In the genomic region with DNA sequence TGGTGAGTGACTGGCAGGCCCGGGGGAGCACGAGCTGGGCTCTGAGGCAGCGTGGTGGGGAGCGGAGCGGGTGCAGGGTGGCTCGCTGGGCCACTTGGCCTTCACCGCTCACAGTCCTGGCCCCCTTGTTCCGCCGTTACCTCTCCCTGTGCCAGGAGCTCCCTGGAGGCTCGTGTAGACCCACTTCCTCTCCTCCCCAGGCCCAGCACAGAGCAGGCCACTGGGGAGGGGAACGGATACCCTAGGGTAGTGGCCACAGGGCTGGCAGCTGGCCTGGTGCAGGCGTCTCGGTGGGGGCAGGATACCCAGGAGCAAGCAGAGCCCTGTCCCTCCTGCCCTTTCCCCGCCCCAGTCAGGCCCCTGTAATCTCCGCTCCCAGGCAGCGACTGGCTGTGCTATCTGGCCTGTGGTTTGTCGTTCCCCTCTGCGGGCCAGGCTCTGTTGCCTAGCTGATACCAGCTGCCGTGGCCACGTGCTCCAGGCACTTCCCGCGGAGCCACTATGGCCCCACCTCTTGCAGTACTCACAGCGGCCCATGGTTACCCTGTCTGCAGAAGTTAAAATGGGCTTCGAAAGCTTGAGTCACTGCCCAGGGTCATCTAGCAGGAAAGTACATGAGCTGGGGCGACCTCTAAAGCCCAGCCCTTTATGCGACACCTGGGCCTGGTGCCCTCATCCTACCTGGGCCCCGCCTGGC, we compare ENCODE assay signal across 1 cellular context.
TF ChIP-seq lines count a peak whose summit lies in the region.

No MANE protein-coding gene starts in this region.

TF ChIP-seq in K562, 482 proteins besides CTCF, POLR2A, EP300 and RAD21 (continued from another document and continues in another):
- TF ChIP-seq, protein P1, sequence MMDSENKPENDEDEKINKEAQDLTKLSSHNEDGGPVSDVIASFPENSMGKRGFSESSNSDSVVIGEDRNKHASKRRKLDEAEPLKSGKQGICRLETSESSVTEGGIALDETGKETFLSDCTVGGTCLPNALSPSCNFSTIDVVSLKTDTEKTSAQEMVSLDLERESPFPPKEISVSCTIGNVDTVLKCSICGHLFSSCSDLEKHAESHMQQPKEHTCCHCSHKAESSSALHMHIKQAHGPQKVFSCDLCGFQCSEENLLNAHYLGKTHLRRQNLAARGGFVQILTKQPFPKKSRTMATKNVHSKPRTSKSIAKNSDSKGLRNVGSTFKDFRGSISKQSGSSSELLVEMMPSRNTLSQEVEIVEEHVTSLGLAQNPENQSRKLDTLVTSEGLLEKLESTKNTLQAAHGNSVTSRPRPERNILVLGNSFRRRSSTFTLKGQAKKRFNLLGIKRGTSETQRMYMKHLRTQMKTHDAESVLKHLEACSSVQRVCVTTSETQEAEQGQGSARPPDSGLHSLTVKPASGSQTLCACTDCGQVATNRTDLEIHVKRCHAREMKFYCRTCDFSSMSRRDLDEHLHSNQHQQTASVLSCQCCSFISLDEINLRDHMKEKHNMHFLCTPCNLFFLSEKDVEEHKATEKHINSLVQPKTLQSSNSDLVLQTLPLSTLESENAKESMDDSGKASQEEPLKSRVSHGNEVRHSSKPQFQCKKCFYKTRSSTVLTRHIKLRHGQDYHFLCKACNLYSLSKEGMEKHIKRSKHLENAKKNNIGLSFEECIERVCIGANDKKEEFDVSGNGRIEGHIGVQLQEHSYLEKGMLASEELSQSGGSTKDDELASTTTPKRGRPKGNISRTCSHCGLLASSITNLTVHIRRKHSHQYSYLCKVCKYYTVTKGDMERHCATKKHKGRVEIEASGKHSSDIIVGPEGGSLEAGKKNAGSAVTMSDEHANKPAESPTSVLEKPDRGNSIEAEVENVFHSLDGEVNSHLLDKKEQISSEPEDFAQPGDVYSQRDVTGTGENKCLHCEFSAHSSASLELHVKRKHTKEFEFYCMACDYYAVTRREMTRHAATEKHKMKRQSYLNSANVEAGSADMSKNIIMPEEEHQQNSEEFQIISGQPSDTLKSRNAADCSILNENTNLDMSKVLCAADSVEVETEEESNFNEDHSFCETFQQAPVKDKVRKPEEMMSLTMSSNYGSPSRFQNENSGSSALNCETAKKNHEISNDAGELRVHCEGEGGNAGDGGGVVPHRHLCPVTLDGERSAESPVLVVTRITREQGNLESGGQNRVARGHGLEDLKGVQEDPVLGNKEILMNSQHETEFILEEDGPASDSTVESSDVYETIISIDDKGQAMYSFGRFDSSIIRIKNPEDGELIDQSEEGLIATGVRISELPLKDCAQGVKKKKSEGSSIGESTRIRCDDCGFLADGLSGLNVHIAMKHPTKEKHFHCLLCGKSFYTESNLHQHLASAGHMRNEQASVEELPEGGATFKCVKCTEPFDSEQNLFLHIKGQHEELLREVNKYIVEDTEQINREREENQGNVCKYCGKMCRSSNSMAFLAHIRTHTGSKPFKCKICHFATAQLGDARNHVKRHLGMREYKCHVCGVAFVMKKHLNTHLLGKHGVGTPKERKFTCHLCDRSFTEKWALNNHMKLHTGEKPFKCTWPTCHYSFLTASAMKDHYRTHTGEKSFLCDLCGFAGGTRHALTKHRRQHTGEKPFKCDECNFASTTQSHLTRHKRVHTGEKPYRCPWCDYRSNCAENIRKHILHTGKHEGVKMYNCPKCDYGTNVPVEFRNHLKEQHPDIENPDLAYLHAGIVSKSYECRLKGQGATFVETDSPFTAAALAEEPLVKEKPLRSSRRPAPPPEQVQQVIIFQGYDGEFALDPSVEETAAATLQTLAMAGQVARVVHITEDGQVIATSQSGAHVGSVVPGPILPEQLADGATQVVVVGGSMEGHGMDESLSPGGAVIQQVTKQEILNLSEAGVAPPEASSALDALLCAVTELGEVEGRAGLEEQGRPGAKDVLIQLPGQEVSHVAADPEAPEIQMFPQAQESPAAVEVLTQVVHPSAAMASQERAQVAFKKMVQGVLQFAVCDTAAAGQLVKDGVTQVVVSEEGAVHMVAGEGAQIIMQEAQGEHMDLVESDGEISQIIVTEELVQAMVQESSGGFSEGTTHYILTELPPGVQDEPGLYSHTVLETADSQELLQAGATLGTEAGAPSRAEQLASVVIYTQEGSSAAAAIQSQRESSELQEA (IDR thresholded peaks at IDR 0.05; ENCODE audit: low read depth), result no peak
- TF ChIP-seq ZNF263 (CRISPR knock-in tag; IDR thresholded peaks at IDR 0.05; ENCODE audit: borderline replicate concordance) (no peak; the same call in 1 of the 2 replicates), CREB1 (IDR thresholded peaks at IDR 0.05) (peak; percentile 84), CREB1 (CRISPR knock-in tag; IDR thresholded peaks at IDR 0.05) (peak; percentile 77), POLR2B (IDR thresholded peaks at IDR 0.05; ENCODE audit: low read depth, partially characterized antibody) (no peak), EZH2 (IDR thresholded peaks at IDR 0.05; ENCODE audit: borderline replicate concordance, low read depth, low read length) (peak; percentile 61; the same call in 1 of the 2 replicates), ZNF165 (CRISPR knock-in tag; IDR thresholded peaks at IDR 0.05; ENCODE audit: borderline replicate concordance) (no peak; the same call in 1 of the 2 replicates), PPARD (CRISPR knock-in tag; IDR thresholded peaks at IDR 0.05) (no peak), ESRRA (IDR thresholded peaks at IDR 0.05; ENCODE audit: borderline replicate concordance, low read depth) (peak; percentile 97), SMC3 (conservative IDR thresholded peaks at IDR 0.05; ENCODE audit: insufficient read depth, low read depth, low read length) (0 out of 2 replicates have a peak, but pooled peaks have one; percentile 6), POLR2H (tag; IDR thresholded peaks at IDR 0.05; ENCODE audit: low read depth) (no peak), YY1 (IDR thresholded peaks at IDR 0.05; ENCODE audit: borderline replicate concordance in 1 of 3, control insufficient read depth in 1 of 3, extremely low read depth in 1 of 3, insufficient read depth in 3 of 3, insufficient read length in 1 of 3, insufficient replicate concordance in 2 of 3, low read depth in 1 of 3, low read length in 2 of 3) (peak in 2 of 3 experiments; percentile 49 to 80), GABPB1 (CRISPR knock-in tag; IDR thresholded peaks at IDR 0.05) (peak; percentile 87), BHLHE40 (IDR thresholded peaks at IDR 0.05; ENCODE audit: low read length) (peak; percentile 97), RUNX1 (IDR thresholded peaks at IDR 0.05; ENCODE audit: low read depth) (peak; percentile 99), NR4A1 (CRISPR knock-in tag; IDR thresholded peaks at IDR 0.05) (peak; percentile 37; the same call in 1 of the 2 replicates), NR4A1 (tag; IDR thresholded peaks at IDR 0.05) (peak; percentile 79; the same call in 1 of the 2 replicates), ZNF384 (IDR thresholded peaks at IDR 0.05; ENCODE audit: low read depth, low read length) (no peak), SIN3A (IDR thresholded peaks at IDR 0.05; ENCODE audit: borderline replicate concordance in 2 of 2, control insufficient read depth in 1 of 2, low read depth in 2 of 2, low read length in 2 of 2) (peak in 1 of 2 experiments; percentile 35; a peak in 1 of 4 replicates), ZNF551 (CRISPR knock-in tag; IDR thresholded peaks at IDR 0.05) (no peak), ZNF282 (CRISPR knock-in tag; IDR thresholded peaks at IDR 0.05) (peak; percentile 66; the same call in 1 of the 2 replicates), ZNF507 (tag; conservative IDR thresholded peaks at IDR 0.05) (no peak), NFE2L1 (tag; IDR thresholded peaks at IDR 0.05; ENCODE audit: borderline replicate concordance, low read depth) (no peak), MTA1 (IDR thresholded peaks at IDR 0.05; ENCODE audit: borderline replicate concordance) (peak; percentile 36; the same call in 1 of the 2 replicates), BDP1 (IDR thresholded peaks at IDR 0.05; ENCODE audit: insufficient read depth, insufficient read length) (no peak), HDAC6 (IDR thresholded peaks at IDR 0.05; ENCODE audit: low read depth, low read length) (no peak), RBM22 (IDR thresholded peaks at IDR 0.05; ENCODE audit: low read depth, low read length, poor library complexity, severe bottlenecking) (peak; percentile 69), NONO (IDR thresholded peaks at IDR 0.05; ENCODE audit: low read depth in 2 of 2, low read length in 1 of 2) (peak in 1 of 2 experiments; percentile 86; a peak in 2 of 4 replicates), PML (IDR thresholded peaks at IDR 0.05; ENCODE audit: low read length) (peak; percentile 99), CTBP1 (IDR thresholded peaks at IDR 0.05; ENCODE audit: borderline replicate concordance) (peak; percentile 88), MYC (IDR thresholded peaks at IDR 0.05; ENCODE audit: low read depth, low read length) (peak; percentile 99), MYC (CRISPR knock-in tag; IDR thresholded peaks at IDR 0.05; ENCODE audit: borderline replicate concordance, low read depth) (peak; percentile 75; the same call in 1 of the 2 replicates), ETV5 (CRISPR knock-in tag; IDR thresholded peaks at IDR 0.05; ENCODE audit: low read depth) (no peak), TCF3 (CRISPR knock-in tag; IDR thresholded peaks at IDR 0.05) (peak; percentile 100), ETV1 (tag; conservative IDR thresholded peaks at IDR 0.05; ENCODE audit: low read depth) (peak; percentile 82), ZNF239 (CRISPR knock-in tag; IDR thresholded peaks at IDR 0.05) (peak; percentile 64; the same call in 1 of the 2 replicates), ZNF143 (CRISPR knock-in tag; IDR thresholded peaks at IDR 0.05) (0 out of 2 replicates have a peak, but pooled peaks have one; percentile 34), HIVEP1 (CRISPR knock-in tag; IDR thresholded peaks at IDR 0.05) (no peak), PHF8 (IDR thresholded peaks at IDR 0.05; ENCODE audit: borderline replicate concordance, low read length) (no peak; the same call in 1 of the 2 replicates)
- TF ChIP-seq, protein P2, sequence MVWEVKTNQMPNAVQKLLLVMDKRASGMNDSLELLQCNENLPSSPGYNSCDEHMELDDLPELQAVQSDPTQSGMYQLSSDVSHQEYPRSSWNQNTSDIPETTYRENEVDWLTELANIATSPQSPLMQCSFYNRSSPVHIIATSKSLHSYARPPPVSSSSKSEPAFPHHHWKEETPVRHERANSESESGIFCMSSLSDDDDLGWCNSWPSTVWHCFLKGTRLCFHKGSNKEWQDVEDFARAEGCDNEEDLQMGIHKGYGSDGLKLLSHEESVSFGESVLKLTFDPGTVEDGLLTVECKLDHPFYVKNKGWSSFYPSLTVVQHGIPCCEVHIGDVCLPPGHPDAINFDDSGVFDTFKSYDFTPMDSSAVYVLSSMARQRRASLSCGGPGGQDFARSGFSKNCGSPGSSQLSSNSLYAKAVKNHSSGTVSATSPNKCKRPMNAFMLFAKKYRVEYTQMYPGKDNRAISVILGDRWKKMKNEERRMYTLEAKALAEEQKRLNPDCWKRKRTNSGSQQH (CRISPR knock-in tag; IDR thresholded peaks at IDR 0.05), result peak; percentile 87; the same call in 1 of the 2 replicates
- TF ChIP-seq, protein P3, sequence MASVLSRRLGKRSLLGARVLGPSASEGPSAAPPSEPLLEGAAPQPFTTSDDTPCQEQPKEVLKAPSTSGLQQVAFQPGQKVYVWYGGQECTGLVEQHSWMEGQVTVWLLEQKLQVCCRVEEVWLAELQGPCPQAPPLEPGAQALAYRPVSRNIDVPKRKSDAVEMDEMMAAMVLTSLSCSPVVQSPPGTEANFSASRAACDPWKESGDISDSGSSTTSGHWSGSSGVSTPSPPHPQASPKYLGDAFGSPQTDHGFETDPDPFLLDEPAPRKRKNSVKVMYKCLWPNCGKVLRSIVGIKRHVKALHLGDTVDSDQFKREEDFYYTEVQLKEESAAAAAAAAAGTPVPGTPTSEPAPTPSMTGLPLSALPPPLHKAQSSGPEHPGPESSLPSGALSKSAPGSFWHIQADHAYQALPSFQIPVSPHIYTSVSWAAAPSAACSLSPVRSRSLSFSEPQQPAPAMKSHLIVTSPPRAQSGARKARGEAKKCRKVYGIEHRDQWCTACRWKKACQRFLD (CRISPR knock-in tag; IDR thresholded peaks at IDR 0.05), result peak; percentile 99
- TF ChIP-seq, protein P4, sequence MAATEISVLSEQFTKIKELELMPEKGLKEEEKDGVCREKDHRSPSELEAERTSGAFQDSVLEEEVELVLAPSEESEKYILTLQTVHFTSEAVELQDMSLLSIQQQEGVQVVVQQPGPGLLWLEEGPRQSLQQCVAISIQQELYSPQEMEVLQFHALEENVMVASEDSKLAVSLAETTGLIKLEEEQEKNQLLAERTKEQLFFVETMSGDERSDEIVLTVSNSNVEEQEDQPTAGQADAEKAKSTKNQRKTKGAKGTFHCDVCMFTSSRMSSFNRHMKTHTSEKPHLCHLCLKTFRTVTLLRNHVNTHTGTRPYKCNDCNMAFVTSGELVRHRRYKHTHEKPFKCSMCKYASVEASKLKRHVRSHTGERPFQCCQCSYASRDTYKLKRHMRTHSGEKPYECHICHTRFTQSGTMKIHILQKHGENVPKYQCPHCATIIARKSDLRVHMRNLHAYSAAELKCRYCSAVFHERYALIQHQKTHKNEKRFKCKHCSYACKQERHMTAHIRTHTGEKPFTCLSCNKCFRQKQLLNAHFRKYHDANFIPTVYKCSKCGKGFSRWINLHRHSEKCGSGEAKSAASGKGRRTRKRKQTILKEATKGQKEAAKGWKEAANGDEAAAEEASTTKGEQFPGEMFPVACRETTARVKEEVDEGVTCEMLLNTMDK (IDR thresholded peaks at IDR 0.05; ENCODE audit: borderline replicate concordance, insufficient read depth, low read depth, low read length, poor library complexity, severe bottlenecking), result no peak
- TF ChIP-seq, protein P5, sequence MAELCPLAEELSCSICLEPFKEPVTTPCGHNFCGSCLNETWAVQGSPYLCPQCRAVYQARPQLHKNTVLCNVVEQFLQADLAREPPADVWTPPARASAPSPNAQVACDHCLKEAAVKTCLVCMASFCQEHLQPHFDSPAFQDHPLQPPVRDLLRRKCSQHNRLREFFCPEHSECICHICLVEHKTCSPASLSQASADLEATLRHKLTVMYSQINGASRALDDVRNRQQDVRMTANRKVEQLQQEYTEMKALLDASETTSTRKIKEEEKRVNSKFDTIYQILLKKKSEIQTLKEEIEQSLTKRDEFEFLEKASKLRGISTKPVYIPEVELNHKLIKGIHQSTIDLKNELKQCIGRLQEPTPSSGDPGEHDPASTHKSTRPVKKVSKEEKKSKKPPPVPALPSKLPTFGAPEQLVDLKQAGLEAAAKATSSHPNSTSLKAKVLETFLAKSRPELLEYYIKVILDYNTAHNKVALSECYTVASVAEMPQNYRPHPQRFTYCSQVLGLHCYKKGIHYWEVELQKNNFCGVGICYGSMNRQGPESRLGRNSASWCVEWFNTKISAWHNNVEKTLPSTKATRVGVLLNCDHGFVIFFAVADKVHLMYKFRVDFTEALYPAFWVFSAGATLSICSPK (IDR thresholded peaks at IDR 0.05; ENCODE audit: borderline replicate concordance), result no peak
- TF ChIP-seq, protein P6, sequence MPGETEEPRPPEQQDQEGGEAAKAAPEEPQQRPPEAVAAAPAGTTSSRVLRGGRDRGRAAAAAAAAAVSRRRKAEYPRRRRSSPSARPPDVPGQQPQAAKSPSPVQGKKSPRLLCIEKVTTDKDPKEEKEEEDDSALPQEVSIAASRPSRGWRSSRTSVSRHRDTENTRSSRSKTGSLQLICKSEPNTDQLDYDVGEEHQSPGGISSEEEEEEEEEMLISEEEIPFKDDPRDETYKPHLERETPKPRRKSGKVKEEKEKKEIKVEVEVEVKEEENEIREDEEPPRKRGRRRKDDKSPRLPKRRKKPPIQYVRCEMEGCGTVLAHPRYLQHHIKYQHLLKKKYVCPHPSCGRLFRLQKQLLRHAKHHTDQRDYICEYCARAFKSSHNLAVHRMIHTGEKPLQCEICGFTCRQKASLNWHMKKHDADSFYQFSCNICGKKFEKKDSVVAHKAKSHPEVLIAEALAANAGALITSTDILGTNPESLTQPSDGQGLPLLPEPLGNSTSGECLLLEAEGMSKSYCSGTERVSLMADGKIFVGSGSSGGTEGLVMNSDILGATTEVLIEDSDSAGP (CRISPR knock-in tag; IDR thresholded peaks at IDR 0.05), result peak; percentile 52; the same call in 1 of the 2 replicates
